ENCODE assay signal across 9 cellular contexts in genomic region chr3:187024561-187025226, GRCh38.
DNase-seq lines count a peak whose midpoint lies in the region; ATAC-seq and TF ChIP-seq lines count a peak whose summit lies in the region.
"Had no signal": no experiment of that assay in that cellular context is flagged by ENCODE, and none has a peak within 500 bp of the region (broad histone marks: within the 10 kb centered on the region; RNA-seq: fewer than 3 reads in every experiment).

No MANE protein-coding gene starts in this region.

- no peak overlapping the region for H2AFZ ChIP-seq in Karpas-422 (ENCODE audit: low read length)

- H3K27ac ChIP-seq in Karpas-422 (ENCODE audit: low read length) (peak overlapping the region; percentile 98), spleen (peak overlapping the region; percentile 60 to 91 (median 82))

- BruUV-seq in Calu3 (replicated peaks; lab: Mats Ljungman, UMichigan) = no TSS peak

- H3K4me1 Mint-ChIP-seq in activated CD4-positive, alpha-beta T cell treated with anti-CD3 and anti-CD28 coated beads, Interleukin-2, amount 10 ng/mL, durations not matched to agents 7 days and 5 days = peaks cover 71% of the 10 kb centered on the region
- H3K4me1 Mint-ChIP-seq in activated naive CD8-positive, alpha-beta T cell treated with anti-CD3 and anti-CD28 coated beads, Interleukin-2, amount 50 U/mL, for 24 hours = peaks cover 80% of the 10 kb centered on the region
- no peaks in the 10 kb centered on the region for H3K4me1 Mint-ChIP-seq in Calu3 (ENCODE audit: low read depth, unreplicated experiment)

- TF ChIP-seq CTCF in spleen (IDR thresholded peaks at IDR 0.05 in 8 of 11, conservative IDR thresholded peaks at IDR 0.05 in 3 of 11) (no peak), Calu3 (IDR thresholded peaks at IDR 0.05; ENCODE audit: unreplicated experiment) (no peak)

- H3K9me3 Mint-ChIP-seq in activated CD4-positive, alpha-beta T cell treated with anti-CD3 and anti-CD28 coated beads, Interleukin-2, amount 10 ng/mL, durations not matched to agents 7 days and 5 days = peaks cover 7% of the 10 kb centered on the region
- no peaks in the 10 kb centered on the region for H3K9me3 Mint-ChIP-seq in activated naive CD8-positive, alpha-beta T cell treated with anti-CD3 and anti-CD28 coated beads, Interleukin-2, amount 50 U/mL, for 24 hours
- H3K9me3 Mint-ChIP-seq in Calu3 (ENCODE audit: low read depth, unreplicated experiment) = no peaks in the 10 kb centered on the region

- peak overlapping the region; percentile 89 for H3K4me2 ChIP-seq in Karpas-422 (ENCODE audit: low read depth, low read length, poor library complexity, severe bottlenecking)

- H3K9me2 ChIP-seq in Karpas-422 (replicated peaks; ENCODE audit: insufficient read depth, low read length) = no peaks in the 10 kb centered on the region

- CTCF ChIA-PET in activated CD4-positive, alpha-beta T cell treated with anti-CD3 and anti-CD28 coated beads, Interleukin-2, amount 10 ng/mL, durations not matched to agents 7 days and 5 days (lab: Charles Lee) = interaction anchor here (0.6 to 1.2 kb wide), 5 partner anchors 12 to 413 kb away, joined by 3 to 5 read pairs (median 3); no protein-coding TSS in a partner anchor
- CTCF ChIA-PET in Calu3 (lab: Charles Lee) = no interaction called here

- no peak for ATAC-seq in activated naive CD8-positive, alpha-beta T cell treated with anti-CD3 and anti-CD28 coated beads, Interleukin-2, amount 50 U/mL, for 24 hours

- H3K9ac ChIP-seq in Karpas-422 (ENCODE audit: low read length) = peak overlapping the region; percentile 74

- no peaks in the 10 kb centered on the region for H3K9me3 ChIP-seq in Karpas-422 (ENCODE audit: low read length)
- peaks cover 0 to 3% (median 0%) of the 10 kb centered on the region in 8 donors for H3K9me3 ChIP-seq in spleen

- no peak for TF ChIP-seq POLR2A in spleen (IDR thresholded peaks at IDR 0.05)

- peaks cover 86% of the 10 kb centered on the region for H3K4me1 ChIP-seq in Karpas-422 (ENCODE audit: low read length)
- H3K4me1 ChIP-seq in spleen = peaks cover 23 to 100% (median 62%) of the 10 kb centered on the region in 6 donors

- peaks cover 33% of the 10 kb centered on the region for H4K20me1 ChIP-seq in Karpas-422 (ENCODE audit: insufficient read depth, low read depth, low read length)

- no peaks in the 10 kb centered on the region for H3K27me3 ChIP-seq in Karpas-422 (ENCODE audit: low read length)
- no peaks in the 10 kb centered on the region for H3K27me3 ChIP-seq in spleen (replicated peaks in 1 of 7)

- POLR2A ChIA-PET in activated CD4-positive, alpha-beta T cell treated with anti-CD3 and anti-CD28 coated beads, Interleukin-2, amount 10 ng/mL, durations not matched to agents 7 days and 5 days (lab: Charles Lee) = no interaction called here

- H3K4me3 ChIP-seq in Karpas-422 (ENCODE audit: low read length) (peak overlapping the region; percentile 65), spleen (peak overlapping the region in 6 of 8 donors; percentile 14 to 69 (median 24))

- no peaks in the 10 kb centered on the region for H3K27me3 Mint-ChIP-seq in activated CD4-positive, alpha-beta T cell treated with anti-CD3 and anti-CD28 coated beads, Interleukin-2, amount 10 ng/mL, durations not matched to agents 7 days and 5 days
- H3K27me3 Mint-ChIP-seq in activated naive CD8-positive, alpha-beta T cell treated with anti-CD3 and anti-CD28 coated beads, Interleukin-2, amount 50 U/mL, for 24 hours = no peaks in the 10 kb centered on the region
- no peaks in the 10 kb centered on the region for H3K27me3 Mint-ChIP-seq in Calu3 (ENCODE audit: unreplicated experiment)

- peaks cover 38% of the 10 kb centered on the region for H3K36me3 ChIP-seq in Karpas-422 (ENCODE audit: insufficient read depth, low read length)
- H3K36me3 ChIP-seq in spleen = peaks cover 0 to 7% (median 0%) of the 10 kb centered on the region in 6 donors

- H3K79me2 ChIP-seq in Karpas-422 (ENCODE audit: low read length) = peaks cover 84% of the 10 kb centered on the region

- intact Hi-C loops in spleen (cut with DNase I; ENCODE audit: low total_unique reads) (no loop called here), Calu3 (cut with micrococcal nuclease; ENCODE audit: unreplicated experiment) (no loop called here)

- H3K4me3 Mint-ChIP-seq in activated CD4-positive, alpha-beta T cell treated with anti-CD3 and anti-CD28 coated beads, Interleukin-2, amount 10 ng/mL, durations not matched to agents 7 days and 5 days = peak overlapping the region; percentile 85
- H3K4me3 Mint-ChIP-seq in activated naive CD8-positive, alpha-beta T cell treated with anti-CD3 and anti-CD28 coated beads, Interleukin-2, amount 50 U/mL, for 24 hours = peak overlapping the region; percentile 87
- H3K4me3 Mint-ChIP-seq in Calu3 (ENCODE audit: low read depth, unreplicated experiment) = no peak overlapping the region

- no peak for DNase-seq in activated CD4-positive, alpha-beta T cell treated with anti-CD3 and anti-CD28 coated beads, Interleukin-2, amount 10 ng/mL, durations not matched to agents 7 days and 5 days
- no peak for DNase-seq in activated CD4-positive, alpha-beta T cell treated with anti-CD3 and anti-CD28 coated beads for 48 hours
- DNase-seq in Karpas-422 = peak; percentile 71
- DNase-seq in activated naive CD8-positive, alpha-beta T cell treated with anti-CD3 and anti-CD28 coated beads, Interleukin-2, amount 50 U/mL, for 24 hours = no peak
- DNase-seq in spleen = no peak
- DNase-seq in T1000 (lab: John Stamatoyannopoulos, UW) = no peak
- DNase-seq in NCI-H187 treated with DMSO at 0.1 percent for 48 hours (lab: John Stamatoyannopoulos, UW) = no peak
- no peak for DNase-seq in Calu3
- DNase-seq: NCI-H2171 had no signal

- peaks cover 51% of the 10 kb centered on the region for H3K36me3 Mint-ChIP-seq in activated CD4-positive, alpha-beta T cell treated with anti-CD3 and anti-CD28 coated beads, Interleukin-2, amount 10 ng/mL, durations not matched to agents 7 days and 5 days (ENCODE audit: low read depth)
- peaks cover 35% of the 10 kb centered on the region for H3K36me3 Mint-ChIP-seq in activated naive CD8-positive, alpha-beta T cell treated with anti-CD3 and anti-CD28 coated beads, Interleukin-2, amount 50 U/mL, for 24 hours (ENCODE audit: low read depth)
- no peaks in the 10 kb centered on the region for H3K36me3 Mint-ChIP-seq in Calu3 (ENCODE audit: insufficient read depth, unreplicated experiment)

- 58 to 65% (median 62%) methylated on average over 10 of the region's 10 CpGs for WGBS in spleen, 5 donors

- peak overlapping the region; percentile 97 for H3K27ac Mint-ChIP-seq in activated CD4-positive, alpha-beta T cell treated with anti-CD3 and anti-CD28 coated beads, Interleukin-2, amount 10 ng/mL, durations not matched to agents 7 days and 5 days
- peak overlapping the region; percentile 98 for H3K27ac Mint-ChIP-seq in activated naive CD8-positive, alpha-beta T cell treated with anti-CD3 and anti-CD28 coated beads, Interleukin-2, amount 50 U/mL, for 24 hours
- H3K27ac Mint-ChIP-seq in Calu3 (ENCODE audit: unreplicated experiment) = no peak overlapping the region
